In genomic region chr17:7436556-7437368, GRCh38 we compare ENCODE assay signal across 8 cellular contexts. TPM values are rescaled to one million over a fixed set of nuclear protein-coding genes. Genes with fewer than 3 reads are reported as not detected.
A peak's percentile ranks its signal among the peaks of the same experiment; 100 is the strongest.
DNase-seq lines count a peak whose midpoint lies in the region; ATAC-seq and TF ChIP-seq lines count a peak whose summit lies in the region.

No MANE protein-coding gene starts in this region.

- POLR2A ChIA-PET in GM10248 (lab: Yijun Ruan, JAX), result interaction anchor here (1.2 to 1.8 kb wide), 2 partner anchors 33 to 47 kb away, joined by 6 to 12 read pairs; partner anchors contain the start of genes POLR2A and TMEM256

- H3K4me3 ChIP-seq in MG63 (peak overlapping the region; percentile 20; the same call in 1 of the 2 replicates), heart right ventricle (peak overlapping the region in 9 of 10 donors; percentile 36 to 66 (median 54)), tibial nerve (peak overlapping the region; percentile 10 to 57 (median 40))

- peak; percentile 64 to 84 (median 78) for ATAC-seq in heart right ventricle
- no peak for ATAC-seq in HG02970 (IDR thresholded peaks at IDR 0.05; ENCODE audit: low FRiP score, unreplicated experiment)

- peak in 1 of 2 donors; percentile 23 for TF ChIP-seq POLR2A in tibial nerve (IDR thresholded peaks at IDR 0.05)

- WGBS in heart right ventricle, 2 donors, result 4 to 6% methylated on average over 87 to 92 of the region's 92 CpGs
- WGBS in tibial nerve, 2 donors, result 5 to 8% methylated on average over 81 to 91 of the region's 92 CpGs

- intact Hi-C loops in heart right ventricle (cut with DNase I), result loop anchor here (1.0 to 10.0 kb wide), 15 partner anchors 34 to 151 kb away; partner anchors contain the start of genes KCTD11 (in 5 of the 10), SENP3 (in 4 of the 10), TMEM95 (in 4 of the 10) and ZBTB4 (in 3 of the 10)

- no peaks in the 10 kb centered on the region for H3K36me3 ChIP-seq in MG63
- H3K36me3 ChIP-seq in heart right ventricle, result no peaks in the 10 kb centered on the region
- no peaks in the 10 kb centered on the region for H3K36me3 ChIP-seq in tibial nerve

- H3K9me3 ChIP-seq in MG63, result no peaks in the 10 kb centered on the region
- H3K9me3 ChIP-seq in heart right ventricle, result no peaks in the 10 kb centered on the region
- H3K9me3 ChIP-seq in tibial nerve, result no peaks in the 10 kb centered on the region

- DNase-seq in GM10248 (ENCODE audit: extremely low spot score), result peak; percentile 71
- peak; percentile 70 for DNase-seq in MG63
- DNase-seq in T follicular helper cell (ENCODE audit: low read depth), result peak; percentile 69
- DNase-seq in activated naive CD8-positive, alpha-beta T cell treated with anti-CD3 and anti-CD28 coated beads, Interleukin-2, amount 50 U/mL, for 16 hours (ENCODE audit: low read depth, low spot score), result peak; percentile 63
- DNase-seq in heart right ventricle, result peak; percentile 70 to 83
- DNase-seq in pons (ENCODE audit: low spot score), result peak; percentile 66
- DNase-seq in tibial nerve (ENCODE audit: low spot score in 2 of 2), result peak in 1 of 2 donors; percentile 38

- H3K4me1 ChIP-seq in heart right ventricle, result peaks cover 24 to 65% (median 52%) of the 10 kb centered on the region in 9 donors
- peaks cover 0 to 63% (median 36%) of the 10 kb centered on the region in 4 donors for H3K4me1 ChIP-seq in tibial nerve

- peak in 1 of 2 donors; percentile 63 for TF ChIP-seq EP300 in tibial nerve (IDR thresholded peaks at IDR 0.05)

- H3K27me3 ChIP-seq in MG63 (no peaks in the 10 kb centered on the region; the same call in 1 of the 2 replicates), heart right ventricle (peaks cover 0 to 39% (median 12%) of the 10 kb centered on the region in 7 donors), tibial nerve (peaks cover 0 to 59% of the 10 kb centered on the region in 2 donors)

- TF ChIP-seq CTCF in GM10248 (IDR thresholded peaks at IDR 0.05; ENCODE audit: control extremely low read depth, extremely low read depth, low read depth, missing control alignments) (peak; percentile 92), heart right ventricle (IDR thresholded peaks at IDR 0.05) (peak; percentile 58 to 98 (median 86)), tibial nerve (IDR thresholded peaks at IDR 0.05) (peak; percentile 85 to 98 (median 92))

- CTCF ChIA-PET in GM10248 (lab: Yijun Ruan, JAX), result interaction anchor here (0.8 to 5.3 kb wide), 20 partner anchors 9 to 152 kb away, joined by 3 to 43 read pairs (median 4); partner anchors contain the start of genes CHRNB1, POLR2A, SENP3 and SPEM2

- H3K27ac ChIP-seq in heart right ventricle (peak overlapping the region; percentile 36 to 78 (median 62)), tibial nerve (peak overlapping the region in 3 of 4 donors; percentile 62 to 72 (median 70))

RNA-seq across cellular contexts. Expression of gene TMEM102, which starts 1.5 kb away (rescaled TPM):
- 0.33 and 0.76 TPM in 2 replicates for total RNA-seq in MG63 (2014; rRNA removed; shearing (Covaris generic); ENCODE audit: low replicate concordance)
- total RNA-seq in heart right ventricle, result 1 to 10 TPM; 1.2 to 3.5 (median 2.2) TPM
- 1 to 10 TPM; 2.0 to 4.2 TPM for polyA plus RNA-seq in heart right ventricle
- 1 to 10 TPM; 1.7 to 6.6 (median 4.1) TPM for total RNA-seq in tibial nerve

RNA-seq across cellular contexts. Expression of gene FGF11, which starts 2.5 kb away (rescaled TPM):
- not detected in 2 replicates for total RNA-seq in MG63 (2014; rRNA removed; shearing (Covaris generic); ENCODE audit: low replicate concordance)
- 10 to 100 TPM in 2 of 10 donors, 1 to 10 TPM in 8; 4.6 to 15.9 (median 8.1) TPM for total RNA-seq in heart right ventricle
- polyA plus RNA-seq in heart right ventricle, result 1 to 10 TPM; 2.0 to 7.2 TPM
- 1 to 10 TPM; 1.5 to 3.3 (median 2.2) TPM for total RNA-seq in tibial nerve

RNA-seq across cellular contexts. Expression of gene CHRNB1, which starts 8.1 kb away (rescaled TPM):
- total RNA-seq in MG63 (2014; rRNA removed; shearing (Covaris generic); ENCODE audit: low replicate concordance), result 0.20 and 6.2 TPM in 2 replicates
- total RNA-seq in heart right ventricle (10 to 100 TPM in 6 of 10 donors, 1 to 10 TPM in 4; 5.4 to 13.1 (median 10.3) TPM), tibial nerve (10 to 100 TPM in 3 of 4 donors, 1 to 10 TPM in 1; 6.5 to 16.0 (median 13.5) TPM)
- 10 to 100 TPM; 10.2 to 25.4 TPM for polyA plus RNA-seq in heart right ventricle

RNA-seq across cellular contexts. Expression of gene SPEM3, which starts 8.1 kb away (rescaled TPM):
- not detected in 2 replicates for total RNA-seq in MG63 (2014; rRNA removed; shearing (Covaris generic); ENCODE audit: low replicate concordance)
- total RNA-seq in heart right ventricle (not detected), tibial nerve (not detected)
- polyA plus RNA-seq in heart right ventricle, result not detected

RNA-seq across cellular contexts. Expression of gene SPEM2, which starts 11.3 kb away (rescaled TPM):
- total RNA-seq in MG63 (2014; rRNA removed; shearing (Covaris generic); ENCODE audit: low replicate concordance), result not detected in 2 replicates
- total RNA-seq in heart right ventricle (not detected), tibial nerve (not detected)
- not detected for polyA plus RNA-seq in heart right ventricle
